1 cellular context compared by ENCODE assay signal in genomic region chr2:47312504-47312875, GRCh38.
TF ChIP-seq lines count a peak whose summit lies in the region.

No MANE protein-coding gene starts in this region.

TF ChIP-seq in HepG2, 621 proteins besides CTCF, POLR2A, EP300 and RAD21:
- 0 out of 2 replicates have a peak, but pooled peaks have one; percentile 9 for TF ChIP-seq ZNF761 (CRISPR knock-in tag; conservative IDR thresholded peaks at IDR 0.05)
- TF ChIP-seq CEBPG (CRISPR knock-in tag; IDR thresholded peaks at IDR 0.05): peak; percentile 18; the same call in 1 of the 2 replicates
- no peak for TF ChIP-seq TEAD3 (CRISPR knock-in tag; optimal IDR thresholded peaks at IDR 0.05; ENCODE audit: borderline replicate concordance)
- no peak for TF ChIP-seq GATAD2A (CRISPR knock-in tag; IDR thresholded peaks at IDR 0.05)
- TF ChIP-seq SAP130 (CRISPR knock-in tag; IDR thresholded peaks at IDR 0.05; ENCODE audit: low read depth): no peak
- TF ChIP-seq ZNF710 (CRISPR knock-in tag; IDR thresholded peaks at IDR 0.05; ENCODE audit: borderline replicate concordance): 0 out of 2 replicates have a peak, but pooled peaks have one; percentile 11
TF ChIP-seq in HepG2: peak in this region for 3.
